In the genomic region with DNA sequence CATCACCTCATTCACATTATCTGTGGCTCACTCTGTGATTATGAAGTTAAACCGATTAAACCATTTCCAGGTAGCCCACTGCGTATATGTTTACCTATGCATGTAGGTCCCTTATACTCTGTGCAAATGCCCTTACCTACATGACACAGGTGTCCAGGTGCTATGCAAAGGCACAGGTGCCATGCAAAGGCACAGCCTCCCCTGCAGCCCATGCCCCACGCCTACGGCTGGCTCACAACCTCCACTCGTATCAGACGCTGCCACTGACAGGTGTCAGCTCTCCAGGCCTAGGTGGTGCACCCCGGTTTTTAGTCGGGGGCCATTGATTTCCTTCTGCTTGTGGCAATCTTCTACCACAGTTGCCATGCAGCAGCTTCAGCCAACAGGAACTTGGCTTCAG, we compare ENCODE assay signal across 8 cellular contexts. TPM values are rescaled to one million over a fixed set of nuclear protein-coding genes. Genes with fewer than 3 reads are reported as not detected.
"Had no signal": no experiment of that assay in that cellular context is flagged by ENCODE, and none has a peak within 500 bp of the region (broad histone marks: within the 10 kb centered on the region; RNA-seq: fewer than 3 reads in every experiment).

No MANE protein-coding gene starts in this region.

- H3K4me3 ChIP-seq: GM23338, HAP-1 had no signal

- H3K4me1 ChIP-seq: HAP-1 had no signal

- H3K36me3 ChIP-seq: HAP-1 had no signal

- H2AFZ ChIP-seq: GM23338 had no signal

- H3K9me3 ChIP-seq: HAP-1 had no signal

- DNase-seq: GOT3, H7, H9, HCEC 1CT, HFFc6 had no signal

- H3K4me2 ChIP-seq: GM23338 had no signal

- ATAC-seq: GM23338, HCT116 had no signal

RNA-seq across cellular contexts. Expression of gene IRX1, which starts 57.7 kb away (rescaled TPM):
- total RNA-seq: HFFc6 had no signal
